10 cellular contexts compared by ENCODE assay signal in genomic region chr6:38033442-38033982, GRCh38.
"Had no signal": no experiment of that assay in that cellular context is flagged by ENCODE, and none has a peak within 500 bp of the region (broad histone marks: within the 10 kb centered on the region; RNA-seq: fewer than 3 reads in every experiment).

No MANE protein-coding gene starts in this region.

- DNase-seq: activated CD4-positive, alpha-beta memory T cell treated with anti-CD3 and anti-CD28 coated beads, Interleukin-2, amount 10 ng/mL, durations not matched to agents 7 days and 5 days; activated CD4-positive, alpha-beta T cell treated with anti-CD3 and anti-CD28 coated beads for 1 hour; activated CD8-positive, alpha-beta memory T cell treated with anti-CD3 and anti-CD28 coated beads, Interleukin-2, amount 50 U/mL, for 4 hours; activated naive CD8-positive, alpha-beta T cell treated with anti-CD3 and anti-CD28 coated beads, Interleukin-2, amount 50 U/mL, for 24 hours; activated T-cell treated with anti-CD3 and anti-CD28 coated beads, Interleukin-2, amount 50 U/mL, for 72 hours; colonic mucosa; esophagus squamous epithelium; pancreas; T-helper 9 cell had no signal

- ATAC-seq: activated naive CD8-positive, alpha-beta T cell treated with anti-CD3 and anti-CD28 coated beads, Interleukin-2, amount 50 U/mL, for 24 hours; activated T-cell treated with anti-CD3 and anti-CD28 coated beads, Interleukin-2, amount 50 U/mL, for 72 hours; pancreas had no signal

- FAIRE-seq: astrocyte had no signal
